21 cellular contexts compared by ENCODE assay signal in the genomic region with DNA sequence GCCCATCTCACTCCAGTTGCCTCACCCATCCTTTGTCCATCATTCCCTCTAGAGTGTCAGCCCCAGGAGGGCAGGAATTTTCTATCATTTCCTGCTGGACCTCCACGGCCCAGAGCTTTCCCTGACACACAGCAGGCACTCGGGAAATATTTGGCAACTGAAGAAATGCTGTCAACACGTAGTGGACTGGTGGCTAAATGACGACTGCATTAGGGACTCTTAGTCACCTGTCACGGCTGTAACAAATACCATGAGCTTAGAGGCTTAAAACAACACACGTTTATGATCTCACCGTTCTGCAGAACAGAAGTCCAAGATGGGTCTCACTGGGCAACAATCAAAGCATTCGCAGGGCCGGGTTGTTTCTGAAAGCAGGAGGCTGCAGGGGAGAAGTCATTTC.
"Had no signal": no experiment of that assay in that cellular context is flagged by ENCODE, and none has a peak within 500 bp of the region (broad histone marks: within the 10 kb centered on the region; RNA-seq: fewer than 3 reads in every experiment).

No MANE protein-coding gene starts in this region.

- H3K9me3 ChIP-seq: lower lobe of right lung, neutrophil, right lobe of liver, thoracic aorta had no signal

- DNase-seq: cortex of kidney; effector memory CD8-positive, alpha-beta T cell; foreskin keratinocyte; glutamatergic neuron; heart right ventricle; hippocampal formation; kidney glomerular epithelial cell; left colon; left ventricle myocardium superior; lower lobe of right lung; natural killer cell; right lobe of liver; small intestine; stimulated activated CD4-positive, alpha-beta T cell treated with anti-CD3 and anti-CD28 coated beads, Interleukin-15, amount 100 ng/mL, for 24 hours; stimulated activated CD4-positive, alpha-beta T cell treated with anti-CD3 and anti-CD28 coated beads, Interleukin-2, amount 100 ng/mL, for 48 hours; stimulated activated naive B cell treated with anti-CD40 and anti-IgM and Interleukin-4, amounts not matched to agents 10 μg/mL and 1 μg/mL and 100 μg/mL, for 72 hours; upper lobe of left lung had no signal

- H3K36me3 ChIP-seq: heart right ventricle, lower lobe of right lung, neutrophil, thoracic aorta, tibial nerve, upper lobe of left lung had no signal

- H3K27ac ChIP-seq: foreskin keratinocyte, heart right ventricle, lower lobe of right lung, neutrophil, parathyroid adenoma, right lobe of liver, thoracic aorta, tibial nerve, upper lobe of left lung had no signal

- ATAC-seq: effector memory CD8-positive, alpha-beta T cell; foreskin keratinocyte; heart right ventricle; left colon; left ventricle myocardium superior; lower lobe of right lung; natural killer cell; right lobe of liver; stimulated activated naive B cell treated with anti-CD40 and anti-IgM and Interleukin-4, amounts not matched to agents 10 μg/mL and 1 μg/mL and 100 μg/mL, for 72 hours had no signal

- H3K4me1 ChIP-seq: foreskin keratinocyte, heart right ventricle, lower lobe of right lung, parathyroid adenoma, right lobe of liver, tibial nerve, upper lobe of left lung had no signal

- H3K4me3 ChIP-seq: heart right ventricle, lower lobe of right lung, right lobe of liver, thoracic aorta, tibial nerve, upper lobe of left lung had no signal
